Comparison of ENCODE assay signal across 8 cellular contexts in genomic region chr12:29380536-29381523, GRCh38.
DNase-seq lines count a peak whose midpoint lies in the region; ATAC-seq and TF ChIP-seq lines count a peak whose summit lies in the region.

Gene ERGIC2 (minus strand): TSS chr12:29381172. CDS start chr12:29371633, 9,539 bp downstream.

- TF ChIP-seq CTCF in AG09309 (IDR thresholded peaks at IDR 0.05; ENCODE audit: control insufficient read depth, insufficient read depth, low read depth, low read length, missing control alignments), result no peak

- ATAC-seq in GM19025 (IDR thresholded peaks at IDR 0.05; ENCODE audit: low read depth, unreplicated experiment) (peak; percentile 86), HG03342 (IDR thresholded peaks at IDR 0.05; ENCODE audit: unreplicated experiment) (peak; percentile 96)
- peak; percentile 87 for ATAC-seq in central memory CD8-positive, alpha-beta T cell (replicated peaks; ENCODE audit: extremely low read depth, poor library complexity, severe bottlenecking)

- no peaks in the 10 kb centered on the region for H3K27me3 Mint-ChIP-seq in central memory CD8-positive, alpha-beta T cell

- H3K4me3 Mint-ChIP-seq in central memory CD8-positive, alpha-beta T cell, result peak within 1 kb of the TSS; percentile 92

- peak within 1 kb of the TSS; percentile 96 for H3K27ac Mint-ChIP-seq in central memory CD8-positive, alpha-beta T cell (ENCODE audit: low read depth)

- peaks cover 13% of the 10 kb centered on the region for H3K36me3 Mint-ChIP-seq in central memory CD8-positive, alpha-beta T cell (ENCODE audit: insufficient read depth)

- DNase-seq in AG09309 (ENCODE audit: low read depth), result peak; percentile 96
- peak; percentile 98 to 99 for DNase-seq in NCI-H446 (lab: John Stamatoyannopoulos, UW)
- DNase-seq in activated CD4-positive, CD25-positive, alpha-beta regulatory T cell treated with anti-CD3 and anti-CD28 coated beads, Interleukin-2, amount 50 U/mL, for 16 hours (ENCODE audit: low read depth, low spot score), result peak; percentile 85
- peak; percentile 72 to 91 for DNase-seq in central memory CD8-positive, alpha-beta T cell (ENCODE audit: low spot score in 2 of 2)
- DNase-seq in iris pigment epithelial cell (ENCODE audit: low read depth), result peak; percentile 99
- peak; percentile 77 to 80 for DNase-seq in stimulated activated CD4-positive, alpha-beta T cell treated with anti-CD3 and anti-CD28 coated beads, Interleukin-12 subunit alpha, Interleukin-12 subunit beta, amount 100 ng/mL, for 24 hours (ENCODE audit: low read depth in 2 of 2)

- H3K9me3 Mint-ChIP-seq in central memory CD8-positive, alpha-beta T cell, result no peaks in the 10 kb centered on the region

- H3K4me1 Mint-ChIP-seq in central memory CD8-positive, alpha-beta T cell, result peaks cover 44% of the 10 kb centered on the region

- peak within 1 kb of the TSS; percentile 62 for H3K4me3 ChIP-seq in AG09309 (ENCODE audit: control insufficient read depth, low read depth, low read length)

Comparison
In these comparisons a context has a peak if more than half of its experiments do, and no peak if none do; other contexts are left out.
1. Peak in every context shown above with its lines: DNase-seq, ATAC-seq and H3K4me3 ChIP-seq.